11 cellular contexts compared by ENCODE assay signal in the genomic region with DNA sequence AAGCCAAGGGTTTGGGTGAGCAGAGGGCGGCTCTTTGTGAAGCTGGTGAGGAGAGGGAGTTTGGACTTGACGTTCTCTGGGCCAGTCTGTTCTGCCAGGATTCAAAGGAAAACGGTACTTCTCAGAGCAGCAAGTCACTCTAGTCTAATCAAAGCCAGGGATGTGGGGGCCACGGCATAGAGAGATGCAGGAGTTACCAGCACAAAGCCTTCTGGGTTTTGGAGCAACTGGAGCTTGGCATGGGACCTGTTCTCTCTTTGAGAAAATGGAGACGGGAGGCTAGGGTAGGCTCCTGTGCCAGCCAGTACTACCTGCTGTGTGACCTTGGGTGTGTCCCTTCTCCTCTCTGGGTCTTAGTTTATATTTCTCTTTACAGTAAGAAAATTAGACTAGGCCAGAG. TPM values are rescaled to one million over a fixed set of nuclear protein-coding genes. Genes with fewer than 3 reads are reported as not detected.
DNase-seq lines count a peak whose midpoint lies in the region; ATAC-seq, FAIRE-seq and TF ChIP-seq lines count a peak whose summit lies in the region.
"Had no signal": no experiment of that assay in that cellular context is flagged by ENCODE, and none has a peak within 500 bp of the region (broad histone marks: within the 10 kb centered on the region; RNA-seq: fewer than 3 reads in every experiment).

No MANE protein-coding gene starts in this region.

- H3K27ac ChIP-seq in DOHH2 (ENCODE audit: low read depth, low read length) (no peak overlapping the region), Panc1 (ENCODE audit: low read length) (peak overlapping the region; percentile 90), endothelial cell of umbilical vein (ENCODE audit: insufficient read depth, low read depth, low read length) (no peak overlapping the region), rectal smooth muscle tissue (ENCODE audit: low read depth, low read length) (peak overlapping the region; percentile 14)

- no peak for TF ChIP-seq POLR2A in endothelial cell of umbilical vein (IDR thresholded peaks at IDR 0.05; ENCODE audit: low read depth, low read length)

- FAIRE-seq in endothelial cell of umbilical vein (lab: Jason Lieb, UNC): no peak

- ATAC-seq in Panc1: no peak
- no peak for ATAC-seq in HG03571 (IDR thresholded peaks at IDR 0.05; ENCODE audit: unreplicated experiment)
- ATAC-seq in GM18909 (IDR thresholded peaks at IDR 0.05; ENCODE audit: poor library complexity, unreplicated experiment): no peak

- BruUV-seq in Panc1 (replicated peaks; lab: Mats Ljungman, UMichigan): no TSS peak
- BruUV-seq in endothelial cell of umbilical vein (replicated peaks; lab: Mats Ljungman, UMichigan): no TSS peak

- H3K4me2 ChIP-seq in DOHH2 (ENCODE audit: low read length) (peak overlapping the region; percentile 97), endothelial cell of umbilical vein (ENCODE audit: insufficient read depth, low read length) (peak overlapping the region; percentile 96)

- H4K20me1 ChIP-seq in DOHH2 (ENCODE audit: control insufficient read depth, insufficient read depth, low read depth, low read length): peaks cover 3% of the 10 kb centered on the region; the same call in 1 of the 2 replicates
- no peaks in the 10 kb centered on the region for H4K20me1 ChIP-seq in endothelial cell of umbilical vein (replicated peaks; ENCODE audit: control insufficient read depth, extremely low read depth, insufficient read depth, low read length)

- CTCF ChIA-PET in Panc1 (lab: Charles Lee) (no interaction called here), endothelial cell of umbilical vein (lab: Charles Lee) (interaction anchor here (1.2 kb wide), 1 partner anchor 9 kb away, joined by 6 read pairs; no protein-coding TSS in a partner anchor)

- DNase-seq in Panc1 (ENCODE audit: low read depth, low spot score): no peak
- DNase-seq in endothelial cell of umbilical vein (ENCODE audit: low read depth, low spot score): no peak
- no peak for DNase-seq in glomerular visceral epithelial cell (ENCODE audit: extremely low spot score)
- no peak for DNase-seq in MV-4-11 (lab: John Stamatoyannopoulos, UW)
- DNase-seq: NCI-H446 treated with DMSO at 0.1 percent for 48 hours, retina, thyroid gland had no signal

- H3K79me2 ChIP-seq in DOHH2 (ENCODE audit: control insufficient read depth, low read length): peaks cover 61% of the 10 kb centered on the region
- H3K79me2 ChIP-seq in endothelial cell of umbilical vein (ENCODE audit: control insufficient read depth, insufficient read depth, low read length): peaks cover 55% of the 10 kb centered on the region

- no peak overlapping the region for H2AFZ ChIP-seq in endothelial cell of umbilical vein (ENCODE audit: low read depth, low read length)

- POLR2A ChIA-PET in Panc1 (lab: Charles Lee): interaction anchor here (0.6 kb wide), 1 partner anchor 30 kb away, joined by 3 read pairs; no protein-coding TSS in a partner anchor
- POLR2A ChIA-PET in endothelial cell of umbilical vein (lab: Charles Lee): interaction anchor here (1.9 kb wide), 1 partner anchor 19 kb away, joined by 4 read pairs; a partner anchor contains a TSS

- peaks cover 17% of the 10 kb centered on the region for H3F3A ChIP-seq in DOHH2 (ENCODE audit: control insufficient read depth, insufficient read depth)

- H3K36me3 ChIP-seq in DOHH2 (ENCODE audit: control insufficient read depth, low read length): peaks cover 55% of the 10 kb centered on the region
- peaks cover 8% of the 10 kb centered on the region for H3K36me3 ChIP-seq in Panc1 (ENCODE audit: control insufficient read depth, insufficient read depth, low read length)
- H3K36me3 ChIP-seq in endothelial cell of umbilical vein (ENCODE audit: control insufficient read depth in 2 of 2, extremely low read depth in 1 of 2, insufficient read depth in 2 of 2, low read length in 2 of 2): peaks cover 12 to 16% of the 10 kb centered on the region in 2 experiments
- H3K36me3 ChIP-seq in rectal smooth muscle tissue (ENCODE audit: control insufficient read depth, insufficient read depth, low read length): peaks cover 20% of the 10 kb centered on the region

- H3K4me1 ChIP-seq in DOHH2 (ENCODE audit: control insufficient read depth, low read length) (peaks cover 39% of the 10 kb centered on the region), Panc1 (ENCODE audit: control insufficient read depth, insufficient read depth, low read length) (peaks cover 33% of the 10 kb centered on the region), endothelial cell of umbilical vein (ENCODE audit: control insufficient read depth, extremely low read depth, insufficient read depth, low read length) (peaks cover 22% of the 10 kb centered on the region), rectal smooth muscle tissue (ENCODE audit: control insufficient read depth, insufficient read depth, low read length) (peaks cover 17% of the 10 kb centered on the region)

- intact Hi-C loops in Panc1 (cut with micrococcal nuclease; ENCODE audit: unreplicated experiment): no loop called here
- intact Hi-C loops in endothelial cell of umbilical vein (cut with micrococcal nuclease): loop anchor here (2.0 kb wide), 1 partner anchor 19 kb away; a partner anchor contains a TSS

- H3K9me3 ChIP-seq in DOHH2 (ENCODE audit: control insufficient read depth, insufficient read depth, low read length) (no peaks in the 10 kb centered on the region), Panc1 (ENCODE audit: control insufficient read depth, insufficient read depth, low read depth, low read length) (no peaks in the 10 kb centered on the region), endothelial cell of umbilical vein (replicated peaks; ENCODE audit: control insufficient read depth, insufficient read depth, low read length) (no peaks in the 10 kb centered on the region)
- H3K9me3 ChIP-seq: thyroid gland had no signal

- in situ Hi-C loops in Panc1 (cut with HindIII; ENCODE audit: low pct_unique_long_range_greater_than_20kb, low sequenced_read_pairs): no loop called here

- H3K4me3 ChIP-seq in DOHH2 (ENCODE audit: low read length) (peak overlapping the region; percentile 87), Panc1 (ENCODE audit: low read depth in 2 of 2, low read length in 2 of 2) (peak overlapping the region; percentile 77 to 93; a peak in 3 of 4 replicates), endothelial cell of umbilical vein (replicated peaks in 1 of 3; ENCODE audit: insufficient read depth in 1 of 3, low read depth in 1 of 3, low read length in 3 of 3) (no peak overlapping the region), rectal smooth muscle tissue (ENCODE audit: low read length) (peak overlapping the region; percentile 56)

- peak overlapping the region; percentile 24 for H3K9ac ChIP-seq in endothelial cell of umbilical vein (replicated peaks; ENCODE audit: extremely low read depth, insufficient read depth, low read length)
- no peak overlapping the region for H3K9ac ChIP-seq in rectal smooth muscle tissue (ENCODE audit: low read length)

- TF ChIP-seq CTCF in DOHH2 (IDR thresholded peaks at IDR 0.05; ENCODE audit: low read depth, low read length, poor library complexity, severe bottlenecking): no peak
- TF ChIP-seq CTCF in Panc1 (IDR thresholded peaks at IDR 0.05): no peak
- no peak for TF ChIP-seq CTCF in endothelial cell of umbilical vein (IDR thresholded peaks at IDR 0.05; ENCODE audit: extremely low read depth in 1 of 2, insufficient read depth in 1 of 2, low read depth in 1 of 2, low read length in 2 of 2)

- dilution Hi-C loops in endothelial cell of umbilical vein (cut with MboI; ENCODE audit: extremely low pct_ligation_motif_present, low sequenced_read_pairs): no loop called here

- H3K9me1 ChIP-seq in endothelial cell of umbilical vein (replicated peaks; ENCODE audit: control insufficient read depth, extremely low read depth, insufficient read depth, low read length): no peaks in the 10 kb centered on the region

- no peaks in the 10 kb centered on the region for H3K27me3 ChIP-seq in DOHH2 (ENCODE audit: control insufficient read depth, low read length)
- H3K27me3 ChIP-seq in Panc1 (ENCODE audit: control insufficient read depth, insufficient read depth, low read length): no peaks in the 10 kb centered on the region
- no peaks in the 10 kb centered on the region for H3K27me3 ChIP-seq in endothelial cell of umbilical vein (ENCODE audit: control insufficient read depth in 2 of 2, insufficient read depth in 2 of 2, low read length in 2 of 2)
- H3K27me3 ChIP-seq in rectal smooth muscle tissue (ENCODE audit: control insufficient read depth, insufficient read depth, low read length): no peaks in the 10 kb centered on the region
- H3K27me3 ChIP-seq: thyroid gland had no signal

- no peaks in the 10 kb centered on the region for H3K9me2 ChIP-seq in DOHH2 (replicated peaks; ENCODE audit: control insufficient read depth, low read length)

RNA-seq across cellular contexts. Expression of a gene that starts 2.1 kb away (rescaled TPM):
- total RNA-seq in Panc1 (2021; ENCODE audit: unreplicated experiment): 115 TPM
- 52.8 TPM for polyA plus RNA-seq in Panc1 (2012; ENCODE audit: insufficient read length)
- 64.3 and 69.4 TPM in 2 replicates for total RNA-seq in endothelial cell of umbilical vein
- 41.8 and 44.6 TPM in 2 replicates for polyA plus RNA-seq in endothelial cell of umbilical vein
- 38.8 and 39.7 TPM in 2 replicates for polyA plus RNA-seq in endothelial cell of umbilical vein (2011; cell fraction: cytosol; rRNA removed)
- 54.9 and 57.9 TPM in 2 replicates for polyA plus RNA-seq in endothelial cell of umbilical vein (2011; cell fraction: nucleus; rRNA removed)
- polyA plus RNA-seq in endothelial cell of umbilical vein (2012): 27.5 and 29.5 TPM in 2 replicates
- polyA minus RNA-seq in endothelial cell of umbilical vein: 64.5 and 73.1 TPM in 2 replicates
- polyA minus RNA-seq in endothelial cell of umbilical vein (2011; cell fraction: cytosol; rRNA and poly(A)+ RNA removed): 22.0 TPM
- polyA minus RNA-seq in endothelial cell of umbilical vein (2011; cell fraction: nucleus; rRNA and poly(A)+ RNA removed): 18.5 and 23.3 TPM in 2 replicates

RNA-seq across cellular contexts. Expression of a gene that starts 18.8 kb away (rescaled TPM):
- total RNA-seq in Panc1 (2021; ENCODE audit: unreplicated experiment): 10.8 TPM
- polyA plus RNA-seq in Panc1 (2012; ENCODE audit: insufficient read length): 20.9 TPM
- 12.0 and 15.3 TPM in 2 replicates for total RNA-seq in endothelial cell of umbilical vein
- polyA plus RNA-seq in endothelial cell of umbilical vein: 14.8 and 19.1 TPM in 2 replicates
- 15.1 and 21.3 TPM in 2 replicates for polyA plus RNA-seq in endothelial cell of umbilical vein (2011; cell fraction: cytosol; rRNA removed)
- 7.9 and 8.0 TPM in 2 replicates for polyA plus RNA-seq in endothelial cell of umbilical vein (2011; cell fraction: nucleus; rRNA removed)
- polyA plus RNA-seq in endothelial cell of umbilical vein (2012): 13.4 and 15.7 TPM in 2 replicates
- polyA minus RNA-seq in endothelial cell of umbilical vein: 8.3 and 10.1 TPM in 2 replicates
- polyA minus RNA-seq in endothelial cell of umbilical vein (2011; cell fraction: cytosol; rRNA and poly(A)+ RNA removed): not detected
- polyA minus RNA-seq in endothelial cell of umbilical vein (2011; cell fraction: nucleus; rRNA and poly(A)+ RNA removed): 1.1 and 3.2 TPM in 2 replicates

RNA-seq across cellular contexts. Expression of a gene that starts 23.9 kb away (rescaled TPM):
- total RNA-seq in Panc1 (2021; ENCODE audit: unreplicated experiment) (4.4 TPM), endothelial cell of umbilical vein (1.8 and 2.2 TPM in 2 replicates)
- polyA plus RNA-seq in Panc1 (2012; ENCODE audit: insufficient read length): 3.1 TPM
- 1.1 and 1.3 TPM in 2 replicates for polyA plus RNA-seq in endothelial cell of umbilical vein
- 1.2 and 1.4 TPM in 2 replicates for polyA plus RNA-seq in endothelial cell of umbilical vein (2011; cell fraction: cytosol; rRNA removed)
- 1.8 and 2.0 TPM in 2 replicates for polyA plus RNA-seq in endothelial cell of umbilical vein (2011; cell fraction: nucleus; rRNA removed)
- 1.0 and 1.2 TPM in 2 replicates for polyA plus RNA-seq in endothelial cell of umbilical vein (2012)
- 0.63 and 1.9 TPM in 2 replicates for polyA minus RNA-seq in endothelial cell of umbilical vein
- polyA minus RNA-seq in endothelial cell of umbilical vein (2011; cell fraction: cytosol; rRNA and poly(A)+ RNA removed): 4.3 TPM
- polyA minus RNA-seq in endothelial cell of umbilical vein (2011; cell fraction: nucleus; rRNA and poly(A)+ RNA removed): 0.82 and 1.3 TPM in 2 replicates

RNA-seq across cellular contexts. Expression of a gene that starts 27.3 kb away (rescaled TPM):
- not detected for total RNA-seq in Panc1 (2021; ENCODE audit: unreplicated experiment)
- polyA plus RNA-seq in Panc1 (2012; ENCODE audit: insufficient read length): not detected
- total RNA-seq in endothelial cell of umbilical vein: not detected in 2 replicates
- not detected in 2 replicates for polyA plus RNA-seq in endothelial cell of umbilical vein
- not detected in 2 replicates for polyA plus RNA-seq in endothelial cell of umbilical vein (2011; cell fraction: cytosol; rRNA removed)
- not detected in 2 replicates for polyA plus RNA-seq in endothelial cell of umbilical vein (2011; cell fraction: nucleus; rRNA removed)
- 0.12 TPM in 1 of 2 replicates, not detected in the other for polyA plus RNA-seq in endothelial cell of umbilical vein (2012)
- polyA minus RNA-seq in endothelial cell of umbilical vein: not detected in 2 replicates
- not detected for polyA minus RNA-seq in endothelial cell of umbilical vein (2011; cell fraction: cytosol; rRNA and poly(A)+ RNA removed)
- polyA minus RNA-seq in endothelial cell of umbilical vein (2011; cell fraction: nucleus; rRNA and poly(A)+ RNA removed): 0.24 TPM in 1 of 2 replicates, not detected in the other
- total RNA-seq: thyroid gland had no signal

RNA-seq across cellular contexts. Expression of a gene that starts 40.6 kb away (rescaled TPM):
- total RNA-seq in Panc1 (2021; ENCODE audit: unreplicated experiment): 23.3 TPM
- polyA plus RNA-seq in Panc1 (2012; ENCODE audit: insufficient read length): 18.4 TPM
- total RNA-seq in endothelial cell of umbilical vein: 15.7 and 20.7 TPM in 2 replicates
- polyA plus RNA-seq in endothelial cell of umbilical vein: 21.3 and 23.2 TPM in 2 replicates
- polyA plus RNA-seq in endothelial cell of umbilical vein (2011; cell fraction: cytosol; rRNA removed): 15.7 and 18.1 TPM in 2 replicates
- polyA plus RNA-seq in endothelial cell of umbilical vein (2011; cell fraction: nucleus; rRNA removed): 68.7 and 93.2 TPM in 2 replicates
- polyA plus RNA-seq in endothelial cell of umbilical vein (2012): 12.0 and 14.8 TPM in 2 replicates
- 30.8 and 31.6 TPM in 2 replicates for polyA minus RNA-seq in endothelial cell of umbilical vein
- 5.2 TPM for polyA minus RNA-seq in endothelial cell of umbilical vein (2011; cell fraction: cytosol; rRNA and poly(A)+ RNA removed)
- 34.2 and 37.8 TPM in 2 replicates for polyA minus RNA-seq in endothelial cell of umbilical vein (2011; cell fraction: nucleus; rRNA and poly(A)+ RNA removed)

Comparison
In these comparisons a context has a peak if more than half of its experiments do, and no peak if none do; other contexts are left out.
1. H3K27ac ChIP-seq: peak in Panc1 (single experiment) and rectal smooth muscle tissue (single experiment); none in DOHH2 (single experiment) and endothelial cell of umbilical vein (single experiment).
2. H3K4me3 ChIP-seq: peak in DOHH2 (single experiment), Panc1 (2 of 2) and rectal smooth muscle tissue (single experiment); none in endothelial cell of umbilical vein (0 of 3).